Comparison of ENCODE assay signal across 8 cellular contexts in genomic region chr9:36401179-36401740, GRCh38. TPM values are rescaled to one million over a fixed set of nuclear protein-coding genes. Genes with fewer than 3 reads are reported as not detected.
DNase-seq lines count a peak whose midpoint lies in the region; ATAC-seq and TF ChIP-seq lines count a peak whose summit lies in the region.

No MANE protein-coding gene starts in this region.

- no peaks in the 10 kb centered on the region for H3K27me3 Mint-ChIP-seq in T-cell

- H3K4me1 ChIP-seq in thoracic aorta (ENCODE audit: control insufficient read depth in 1 of 2, low read depth in 2 of 2): peaks cover 17 to 31% of the 10 kb centered on the region in 2 donors

- no peaks in the 10 kb centered on the region for H3K36me3 ChIP-seq in thoracic aorta

- H3K4me3 Mint-ChIP-seq in T-cell: peak overlapping the region; percentile 88 to 94 (median 91)

- DNase-seq in activated gamma-delta T cell (lab: John Stamatoyannopoulos, UW) (peak; percentile 84), activated gamma-delta T cell treated with Interleukin-2 at 50 U/mL for 16 hours (no peak), GOT3 (lab: John Stamatoyannopoulos, UW) (peak; percentile 63), T-cell (peak in 14 of 34 experiments; percentile 3 to 81 (median 74)), medulla oblongata (ENCODE audit: extremely low spot score) (peak; percentile 65), thoracic aorta (ENCODE audit: low spot score) (no peak)
- DNase-seq in Jurkat, Clone E6-1 (ENCODE audit: low read depth, low spot score): no peak
- DNase-seq in effector CD8-positive, alpha-beta T cell (lab: John Stamatoyannopoulos, UW): peak; percentile 83

- H3K4me1 Mint-ChIP-seq in T-cell: peaks cover 42 to 52% (median 43%) of the 10 kb centered on the region in 3 donors

- no peaks in the 10 kb centered on the region for H3K27me3 ChIP-seq in thoracic aorta (replicated peaks; ENCODE audit: insufficient read depth)

- TF ChIP-seq CTCF in thoracic aorta (IDR thresholded peaks at IDR 0.05): no peak

- no peaks in the 10 kb centered on the region for H3K9me3 Mint-ChIP-seq in T-cell

- H3K36me3 Mint-ChIP-seq in T-cell: peaks cover 5% of the 10 kb centered on the region

- POLR2A ChIA-PET in T-cell (lab: Charles Lee): interaction anchor here in 1 of 2 donors (1.5 kb wide), 1 partner anchor 18 kb away, joined by 4 read pairs; no protein-coding TSS in a partner anchor

- CTCF ChIA-PET in T-cell (lab: Charles Lee): interaction anchor here in 1 of 2 donors (0.7 kb wide), 1 partner anchor 57 kb away, joined by 6 read pairs; no protein-coding TSS in a partner anchor

- peak; percentile 77 to 83 (median 80) for ATAC-seq in T-cell (replicated peaks in 1 of 4)
- peak; percentile 72 for ATAC-seq in thoracic aorta (ENCODE audit: insufficient number of reproducible peaks, low FRiP score, low read depth)

- peak overlapping the region; percentile 83 for H3K4me3 ChIP-seq in Jurkat, Clone E6-1 (ENCODE audit: low read length)
- peak overlapping the region; percentile 95 for H3K4me3 ChIP-seq in thoracic aorta

- H3K9me3 ChIP-seq in thoracic aorta: no peaks in the 10 kb centered on the region

- H3K27ac Mint-ChIP-seq in T-cell: peak overlapping the region; percentile 96 to 97

- H3K27ac ChIP-seq in thoracic aorta: peak overlapping the region; percentile 79 to 93

RNA-seq across cellular contexts. Expression of gene RNF38, which starts 1.2 kb away (rescaled TPM):
- polyA plus RNA-seq in Jurkat, Clone E6-1 (2012; ENCODE audit: insufficient read depth, insufficient read length): 9.7 TPM
- total RNA-seq in T-cell (10 to 100 TPM; 61.0 to 92.3 (median 71.2) TPM), thoracic aorta (10 to 100 TPM; 32.1 to 37.0 TPM)

Comparison
In these comparisons a context has a peak if more than half of its experiments do, and no peak if none do; other contexts are left out.
1. DNase-seq: peak in activated gamma-delta T cell (single experiment), GOT3 (single experiment), effector CD8-positive, alpha-beta T cell (single experiment) and medulla oblongata (single experiment); none in activated gamma-delta T cell treated with Interleukin-2 at 50 U/mL for 16 hours (single experiment), Jurkat, Clone E6-1 (single experiment) and thoracic aorta (single experiment).